ENCODE assay signal across 18 cellular contexts in genomic region chr2:170576296-170576695, GRCh38.
"Had no signal": no experiment of that assay in that cellular context is flagged by ENCODE, and none has a peak within 500 bp of the region (broad histone marks: within the 10 kb centered on the region; RNA-seq: fewer than 3 reads in every experiment).

No MANE protein-coding gene starts in this region.

- H3K27ac ChIP-seq: SJSA1 had no signal

- H3K9me3 ChIP-seq: SJSA1 had no signal

- H3K4me3 ChIP-seq: SJSA1 had no signal

- H3K36me3 ChIP-seq: SJSA1 had no signal

- H3K4me1 ChIP-seq: SJSA1 had no signal

- H3K27me3 ChIP-seq: SJSA1 had no signal

- DNase-seq: activated CD4-positive, alpha-beta T cell treated with anti-CD3 and anti-CD28 coated beads for 48 hours; activated CD4-positive, alpha-beta T cell treated with anti-CD3 and anti-CD28 coated beads, Interleukin-2, amount 50 U/mL, for 4 hours; activated CD4-positive, CD25-positive, alpha-beta regulatory T cell treated with anti-CD3 and anti-CD28 coated beads, Interleukin-2, amount 50 U/mL, for 72 hours; activated CD8-positive, alpha-beta memory T cell treated with anti-CD3 and anti-CD28 coated beads, Interleukin-2, amount 50 U/mL, for 48 hours; activated CD8-positive, alpha-beta T cell treated with anti-CD3 and anti-CD28 coated beads, Interleukin-2, amount 10 ng/mL, durations not matched to agents 7 days and 5 days; activated effector memory CD4-positive, alpha-beta T cell treated with Interleukin-2 at 50 U/mL for 16 hours; activated naive CD4-positive, alpha-beta T cell; activated T-cell treated with anti-CD3 and anti-CD28 coated beads, Interleukin-2, amount 50 U/mL, for 1 hour; aorta; Karpas-422; NCI-H146; NCI-H187 treated with DMSO at 0.1 percent for 48 hours; NCI-H2081 treated with DMSO at 0.1 percent for 48 hours; NCI-H446; NCI-H524; PC-3; SHP77 had no signal
